In the genomic region with DNA sequence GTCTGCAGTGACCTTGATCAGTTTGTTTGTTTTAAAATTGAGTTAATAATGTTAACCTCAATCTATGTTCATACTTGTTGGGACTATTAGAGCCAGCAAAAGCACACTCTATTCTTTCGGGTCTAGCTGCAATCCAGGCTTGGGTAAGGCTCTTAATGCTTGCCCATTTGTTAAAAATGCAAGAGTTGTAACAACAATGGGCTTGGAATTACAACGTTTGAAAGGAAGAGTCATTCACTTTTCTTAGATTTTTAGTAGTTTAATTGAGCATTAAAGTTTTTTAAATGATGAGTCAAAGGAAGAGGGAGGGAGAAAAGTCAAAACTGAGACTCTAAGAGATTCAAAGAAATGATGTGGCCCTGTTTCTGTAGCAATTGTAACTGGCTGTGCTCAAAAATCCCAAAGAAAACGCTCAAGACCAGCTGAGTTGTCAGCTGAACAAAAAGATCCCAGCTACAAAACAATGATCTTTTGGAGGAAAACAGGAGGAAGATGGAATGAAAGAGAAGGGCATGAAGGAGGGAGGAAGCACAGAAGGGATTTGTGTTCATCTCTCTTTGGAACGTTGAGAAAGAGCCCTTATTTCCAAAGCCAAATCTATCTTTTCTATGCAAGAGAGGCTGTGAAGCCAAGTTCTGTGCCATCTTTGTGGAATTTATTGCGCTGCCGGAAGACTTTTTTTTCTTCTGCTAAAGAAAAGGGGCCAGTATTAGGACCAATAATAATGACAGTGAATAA, we compare ENCODE assay signal across 26 cellular contexts. TPM values are rescaled to one million over a fixed set of nuclear protein-coding genes. Genes with fewer than 3 reads are reported as not detected.
DNase-seq lines count a peak whose midpoint lies in the region; ATAC-seq, FAIRE-seq and TF ChIP-seq lines count a peak whose summit lies in the region.
"Had no signal": no experiment of that assay in that cellular context is flagged by ENCODE, and none has a peak within 500 bp of the region (broad histone marks: within the 10 kb centered on the region; RNA-seq: fewer than 3 reads in every experiment).

No MANE protein-coding gene starts in this region.

- TF ChIP-seq EP300 in HepG2 (IDR thresholded peaks at IDR 0.05; ENCODE audit: low read depth in 2 of 2, low read length in 2 of 2) (no peak), HepG2 (CRISPR knock-in tag; IDR thresholded peaks at IDR 0.05; ENCODE audit: borderline replicate concordance) (no peak)

- H3K4me3 ChIP-seq in PC-3 (ENCODE audit: low read length) (no peak overlapping the region), HepG2 (replicated peaks in 1 of 3; ENCODE audit: insufficient read depth in 1 of 3, low read depth in 2 of 3, low read length in 3 of 3) (no peak overlapping the region)
- H3K4me3 ChIP-seq: esophagus muscularis mucosa, pancreas had no signal

- DNase-seq in AG08395 (ENCODE audit: low spot score) (peak; percentile 8), PC-3 (no peak), medulla oblongata (ENCODE audit: extremely low spot score) (peak; percentile 90), HepG2 (ENCODE audit: low spot score) (no peak), NCI-H82 (lab: John Stamatoyannopoulos, UW) (no peak), NCI-H1105 treated with DMSO at 0.1 percent for 48 hours (lab: John Stamatoyannopoulos, UW) (no peak), GM13977 (ENCODE audit: low spot score) (no peak)
- DNase-seq: 8988T; activated B cell treated with CpG ODN at 0.5 μM for 24 hours; activated CD4-positive, alpha-beta T cell treated with anti-CD3 and anti-CD28 coated beads, Interleukin-2, amount 50 U/mL, for 48 hours; DMS153; effector memory CD8-positive, alpha-beta T cell; NCI-H2029 treated with DMSO at 0.1 percent for 48 hours; NCI-H345; OCI-M1; pancreas; SW 1271; T1000; trophoblast cell had no signal

- CTCF ChIA-PET in PC-3 (lab: Charles Lee) (no interaction called here), HepG2 (lab: Yijun Ruan, JAX; ENCODE audit: low intra/inter-chr PET ratio, low total read pairs) (no interaction called here)

- H3K9ac ChIP-seq in PC-3 (ENCODE audit: low read length) (no peak overlapping the region), HepG2 (ENCODE audit: insufficient read depth, low read depth, low read length) (no peak overlapping the region)

- H3K27me3 ChIP-seq in PC-3 (ENCODE audit: low read length) (no peaks in the 10 kb centered on the region), HepG2 (ENCODE audit: control insufficient read depth in 1 of 2, insufficient read depth in 2 of 2, low read length in 2 of 2) (peaks cover 2 to 46% of the 10 kb centered on the region in 2 experiments; a peak in 4 of 5 replicates)
- H3K27me3 ChIP-seq: esophagus muscularis mucosa, pancreas had no signal

- peak; percentile 59 for ATAC-seq in PC-3
- ATAC-seq in HepG2 = no peak
- ATAC-seq: effector memory CD8-positive, alpha-beta T cell; natural killer cell treated with Interleukin-12 subunit alpha and Interleukin-12 subunit beta and Interleukin-15 and Interleukin-18, amount 100 ng/mL, for 72 hours; pancreas; sciatic nerve had no signal

- no peak for FAIRE-seq in HepG2 (lab: Jason Lieb, UNC)
- FAIRE-seq: G401.6, H54, pancreas had no signal

- no peak for TF ChIP-seq RAD21 in HepG2 (CRISPR knock-in tag; IDR thresholded peaks at IDR 0.05)

- POLR2A ChIA-PET in PC-3 (lab: Charles Lee; ENCODE audit: unreplicated experiment) (no interaction called here), HepG2 (lab: Yijun Ruan, JAX) (no interaction called here)

- H3F3A ChIP-seq in PC-3 (ENCODE audit: low read length, unreplicated experiment) = no peaks in the 10 kb centered on the region

- H3K4me2 ChIP-seq in PC-3 (ENCODE audit: low read length) = no peak overlapping the region
- H3K4me2 ChIP-seq in HepG2 (ENCODE audit: low read depth, low read length) = no peak overlapping the region

- H3K9me3 ChIP-seq in PC-3 (ENCODE audit: low read length) = no peaks in the 10 kb centered on the region
- no peaks in the 10 kb centered on the region for H3K9me3 ChIP-seq in HepG2 (ENCODE audit: low read length)
- H3K9me3 ChIP-seq: esophagus muscularis mucosa, pancreas had no signal

- H3K27ac ChIP-seq in PC-3 (ENCODE audit: low read length) (no peak overlapping the region), cingulate gyrus (ENCODE audit: low read depth, low read length) (peak overlapping the region; percentile 94), HepG2 (ENCODE audit: extremely low read length, insufficient read depth, low read length) (no peak overlapping the region)
- H3K27ac ChIP-seq: esophagus muscularis mucosa had no signal

- H3K36me3 ChIP-seq in PC-3 (ENCODE audit: low read depth, low read length) = no peaks in the 10 kb centered on the region
- H3K36me3 ChIP-seq in HepG2 (replicated peaks in 1 of 2; ENCODE audit: control insufficient read depth in 1 of 2, insufficient read depth in 2 of 2, low read length in 2 of 2) = no peaks in the 10 kb centered on the region
- H3K36me3 ChIP-seq: esophagus muscularis mucosa, pancreas had no signal

- no peaks in the 10 kb centered on the region for H3K79me2 ChIP-seq in PC-3 (ENCODE audit: low read length)
- no peaks in the 10 kb centered on the region for H3K79me2 ChIP-seq in HepG2 (ENCODE audit: insufficient read depth, low read length)

- BruUV-seq in PC-3 (replicated peaks; lab: Mats Ljungman, UMichigan) (no TSS peak), HepG2 (replicated peaks; lab: Mats Ljungman, UMichigan) (no TSS peak)

- H2AFZ ChIP-seq in PC-3 (ENCODE audit: low read length) = no peak overlapping the region
- H2AFZ ChIP-seq in HepG2 (ENCODE audit: low read length) = no peak overlapping the region

- TF ChIP-seq POLR2A in HepG2 (IDR thresholded peaks at IDR 0.05; ENCODE audit: insufficient read depth in 1 of 2, low read depth in 2 of 2, low read length in 2 of 2) = no peak

- H4K20me1 ChIP-seq in PC-3 (ENCODE audit: low read length) = no peaks in the 10 kb centered on the region
- no peaks in the 10 kb centered on the region for H4K20me1 ChIP-seq in HepG2 (ENCODE audit: insufficient read depth, low read length)

- H3K9me2 ChIP-seq in PC-3 (replicated peaks; ENCODE audit: low read length) = no peaks in the 10 kb centered on the region

- intact Hi-C loops in PC-3 (cut with micrococcal nuclease) (no loop called here), HepG2 (cut with micrococcal nuclease; ENCODE audit: unreplicated experiment) (no loop called here)

- 38% methylated on average over 6 of the region's 6 CpGs for WGBS in HepG2 (ENCODE audit: low lambda C conversion rate)

- no peak for TF ChIP-seq CTCF in PC-3 (conservative IDR thresholded peaks at IDR 0.05; ENCODE audit: low read depth, low read length)
- no peak for TF ChIP-seq CTCF in HepG2 (CRISPR knock-in tag; IDR thresholded peaks at IDR 0.05)
- TF ChIP-seq CTCF in GM13977 (IDR thresholded peaks at IDR 0.05; ENCODE audit: extremely low read depth, insufficient read depth, missing control alignments) = no peak

- H3K4me1 ChIP-seq in PC-3 (ENCODE audit: insufficient read depth, low read length) = no peaks in the 10 kb centered on the region
- H3K4me1 ChIP-seq in HepG2 (ENCODE audit: insufficient read depth, low read length) = no peaks in the 10 kb centered on the region
- H3K4me1 ChIP-seq: pancreas had no signal

- in situ Hi-C loops in HepG2 (cut with HindIII; ENCODE audit: extremely low pct_ligation_motif_present, low pct_unique_long_range_greater_than_20kb) (no loop called here), GM13977 (cut with MboI; ENCODE audit: low pct_unique_long_range_greater_than_20kb, low sequenced_read_pairs, unreplicated experiment) (no loop called here)

TF ChIP-seq in HepG2, 621 proteins besides CTCF, POLR2A, EP300 and RAD21 (continues in another document):
- TF ChIP-seq MED8 (CRISPR knock-in tag; IDR thresholded peaks at IDR 0.05; ENCODE audit: insufficient replicate concordance) (no peak), IRF2 (CRISPR knock-in tag; IDR thresholded peaks at IDR 0.05) (no peak), XRCC5 (optimal IDR thresholded peaks at IDR 0.05; ENCODE audit: low read length) (no peak), ZNF276 (CRISPR knock-in tag; IDR thresholded peaks at IDR 0.05; ENCODE audit: low read depth) (no peak)

RNA-seq across cellular contexts. Expression of gene SCD5, which starts 5.5 kb away (rescaled TPM):
- 3.4 and 3.8 TPM in 2 replicates for total RNA-seq in PC-3 (2014; rRNA removed)
- total RNA-seq in HepG2 (2016; rRNA removed; fragmentation: Illumina TruSeq; extraction: Trizol) = not detected in 2 replicates
- not detected in 2 replicates for total RNA-seq in HepG2 (2016; cell fraction: cytosol; rRNA removed; fragmentation: Illumina TruSeq; extraction: Trizol; ENCODE audit: low read depth)
- not detected in 2 replicates for total RNA-seq in HepG2 (2016; cell fraction: insoluble cytoplasmic fraction; rRNA removed; fragmentation: Illumina TruSeq; extraction: Trizol)
- total RNA-seq in HepG2 (2016; cell fraction: membrane; rRNA removed; fragmentation: Illumina TruSeq; extraction: Trizol) = not detected in 2 replicates
- not detected in 2 replicates for total RNA-seq in HepG2 (2016; cell fraction: nucleus; rRNA removed; fragmentation: Illumina TruSeq; extraction: Trizol)
- polyA plus RNA-seq in HepG2 (2011; rRNA removed) = not detected in 2 replicates
- polyA plus RNA-seq in HepG2 (2011; cell fraction: cytosol; rRNA removed) = not detected in 2 replicates
- polyA plus RNA-seq in HepG2 (2011; cell fraction: nucleus; rRNA removed) = not detected in 2 replicates
- polyA plus RNA-seq in HepG2 (2012) = not detected in 2 replicates
- polyA plus RNA-seq in HepG2 (2016; cell fraction: cytosol; fragmentation: Illumina TruSeq; extraction: Trizol; ENCODE audit: low read depth) = not detected in 2 replicates
- polyA plus RNA-seq in HepG2 (2016; cell fraction: insoluble cytoplasmic fraction; fragmentation: Illumina TruSeq; extraction: Trizol; ENCODE audit: low read depth) = not detected in 2 replicates
- not detected in 2 replicates for polyA plus RNA-seq in HepG2 (2016; cell fraction: membrane; fragmentation: Illumina TruSeq; extraction: Trizol; ENCODE audit: low read depth)
- polyA plus RNA-seq in HepG2 (2016; cell fraction: nucleus; fragmentation: Illumina TruSeq; extraction: Trizol; ENCODE audit: insufficient read depth, low read depth) = 0.15 TPM in 1 of 2 replicates, not detected in the other
- polyA minus RNA-seq in HepG2 (2011; rRNA and poly(A)+ RNA removed; ENCODE audit: low replicate concordance) = 1.8 TPM in 1 of 2 replicates, not detected in the other
- polyA minus RNA-seq in HepG2 (2011; cell fraction: cytosol; rRNA and poly(A)+ RNA removed) = not detected in 2 replicates
- polyA minus RNA-seq in HepG2 (2011; cell fraction: nucleus; rRNA and poly(A)+ RNA removed) = not detected in 2 replicates
- total RNA-seq: activated B cell treated with CpG ODN at 0.5 μM for 24 hours, B cell had no signal

Comparison
In these comparisons a context has a peak if more than half of its experiments do, and no peak if none do; other contexts are left out.
1. DNase-seq: peak in AG08395 (single experiment) and medulla oblongata (single experiment); none in PC-3 (single experiment), HepG2 (single experiment), NCI-H82 (single experiment), NCI-H1105 treated with DMSO at 0.1 percent for 48 hours (single experiment) and GM13977 (single experiment).